ENCODE assay signal across 20 cellular contexts in genomic region chr20:36849333-36850065, GRCh38. TPM values are rescaled to one million over a fixed set of nuclear protein-coding genes. Genes with fewer than 3 reads are reported as not detected.
DNase-seq lines count a peak whose midpoint lies in the region; ATAC-seq and TF ChIP-seq lines count a peak whose summit lies in the region.
"Had no signal": no experiment of that assay in that cellular context is flagged by ENCODE, and none has a peak within 500 bp of the region (broad histone marks: within the 10 kb centered on the region; RNA-seq: fewer than 3 reads in every experiment).

No MANE protein-coding gene starts in this region.

- no peak for DNase-seq in left ventricle myocardium inferior
- no peak for DNase-seq in Right ventricle myocardium inferior (ENCODE audit: missing footprints)
- DNase-seq in breast epithelium (ENCODE audit: low spot score in 2 of 2), result no peak
- DNase-seq in naive B cell, result no peak
- no peak for DNase-seq in uterus
- DNase-seq in activated T-helper 1 cell treated with anti-CD3 and anti-CD28 coated beads, Interleukin-12 subunit alpha, Interleukin-12 subunit beta, Interleukin-2, Interleukin-4 antibody, amounts not matched to agents 30 ng/mL and 10 ng/mL and 1 ng/mL, durations not matched to agents 14 hours and 24 hours and 36 hours (ENCODE audit: low spot score), result no peak
- DNase-seq in effector CD4-positive, alpha-beta T cell, result no peak
- DNase-seq: activated CD4-positive, alpha-beta T cell treated with anti-CD3 and anti-CD28 coated beads for 4 hours; activated naive CD4-positive, alpha-beta T cell treated with anti-CD3 and anti-CD28 coated beads, Interleukin-2, amount 50 U/mL, for 16 hours; Calu3; H7; NCI-H526 treated with DMSO at 0.1 percent for 48 hours; RPMI8226; stimulated activated CD4-positive, alpha-beta T cell treated with anti-CD3 and anti-CD28 coated beads, Interleukin-4, amount 100 ng/mL, for 1 hour; stimulated activated CD8-positive, alpha-beta memory T cell treated with anti-CD3 and anti-CD28 coated beads, Interleukin-4, amount 100 ng/mL, for 48 hours; trophoblast cell had no signal

- H3K27me3 ChIP-seq in left ventricle myocardium inferior (ENCODE audit: low read depth) (no peaks in the 10 kb centered on the region), breast epithelium (no peaks in the 10 kb centered on the region), uterus (no peaks in the 10 kb centered on the region)
- H3K27me3 ChIP-seq: cardiac muscle cell had no signal

- no peaks in the 10 kb centered on the region for H3K36me3 Mint-ChIP-seq in naive B cell
- no peaks in the 10 kb centered on the region for H3K36me3 Mint-ChIP-seq in activated T-helper 1 cell treated with anti-CD3 and anti-CD28 coated beads, Interleukin-12 subunit alpha, Interleukin-12 subunit beta, Interleukin-2, Interleukin-4 antibody, amounts not matched to agents 30 ng/mL and 10 ng/mL and 1 ng/mL, durations not matched to agents 14 hours and 24 hours and 36 hours (ENCODE audit: low read depth)

- peak overlapping the region in 3 of 8 donors; percentile 21 to 52 (median 40) for H3K4me3 Mint-ChIP-seq in naive B cell
- H3K4me3 Mint-ChIP-seq in activated T-helper 1 cell treated with anti-CD3 and anti-CD28 coated beads, Interleukin-12 subunit alpha, Interleukin-12 subunit beta, Interleukin-2, Interleukin-4 antibody, amounts not matched to agents 30 ng/mL and 10 ng/mL and 1 ng/mL, durations not matched to agents 14 hours and 24 hours and 36 hours, result no peak overlapping the region
- H3K4me3 Mint-ChIP-seq: memory B cell had no signal

- H3K4me3 ChIP-seq in left ventricle myocardium inferior (no peak overlapping the region), breast epithelium (no peak overlapping the region), uterus (no peak overlapping the region)
- H3K4me3 ChIP-seq: cardiac muscle cell had no signal

- no peak for TF ChIP-seq CTCF in left ventricle myocardium inferior (IDR thresholded peaks at IDR 0.05; ENCODE audit: borderline replicate concordance)
- no peak for TF ChIP-seq CTCF in breast epithelium (IDR thresholded peaks at IDR 0.05)
- no peak for TF ChIP-seq CTCF in uterus (IDR thresholded peaks at IDR 0.05)

- ATAC-seq in Right ventricle myocardium inferior (no peak), naive B cell (ENCODE audit: low read depth in 2 of 2) (no peak), HG03439 (IDR thresholded peaks at IDR 0.05; ENCODE audit: unreplicated experiment) (no peak)

- TF ChIP-seq POLR2A in breast epithelium (IDR thresholded peaks at IDR 0.05) (no peak), uterus (IDR thresholded peaks at IDR 0.05) (no peak)

- H3K9me3 ChIP-seq in left ventricle myocardium inferior (replicated peaks) (no peaks in the 10 kb centered on the region), breast epithelium (no peaks in the 10 kb centered on the region), uterus (no peaks in the 10 kb centered on the region)

- intact Hi-C loops in left ventricle myocardium inferior (cut with micrococcal nuclease), result no loop called here
- intact Hi-C loops in Right ventricle myocardium inferior (cut with DNase I), result no loop called here
- intact Hi-C loops in breast epithelium (cut with DNase I; ENCODE audit: low total_unique reads), result no loop called here
- intact Hi-C loops in uterus (cut with DNase I; ENCODE audit: low total_unique reads), result no loop called here
- intact Hi-C loops in activated T-helper 1 cell treated with anti-CD3 and anti-CD28 coated beads, Interleukin-12 subunit alpha, Interleukin-12 subunit beta, Interleukin-2, Interleukin-4 antibody, amounts not matched to agents 30 ng/mL and 10 ng/mL and 1 ng/mL, durations not matched to agents 14 hours and 24 hours and 36 hours (cut with micrococcal nuclease), result no loop called here

- H3K27ac Mint-ChIP-seq in naive B cell, result peak overlapping the region in 4 of 6 donors; percentile 28 to 83 (median 78)
- H3K27ac Mint-ChIP-seq in activated T-helper 1 cell treated with anti-CD3 and anti-CD28 coated beads, Interleukin-12 subunit alpha, Interleukin-12 subunit beta, Interleukin-2, Interleukin-4 antibody, amounts not matched to agents 30 ng/mL and 10 ng/mL and 1 ng/mL, durations not matched to agents 14 hours and 24 hours and 36 hours, result no peak overlapping the region

- H3K27ac ChIP-seq in left ventricle myocardium inferior (replicated peaks) (peak overlapping the region; percentile 92), breast epithelium (peak overlapping the region; percentile 50 to 76), uterus (peak overlapping the region; percentile 95 to 99)

- H3K9me3 Mint-ChIP-seq in naive B cell, result peaks cover 0 to 3% (median 0%) of the 10 kb centered on the region in 7 donors
- H3K9me3 Mint-ChIP-seq in activated T-helper 1 cell treated with anti-CD3 and anti-CD28 coated beads, Interleukin-12 subunit alpha, Interleukin-12 subunit beta, Interleukin-2, Interleukin-4 antibody, amounts not matched to agents 30 ng/mL and 10 ng/mL and 1 ng/mL, durations not matched to agents 14 hours and 24 hours and 36 hours, result peaks cover 4% of the 10 kb centered on the region
- H3K9me3 Mint-ChIP-seq: memory B cell had no signal

- H3K36me3 ChIP-seq in left ventricle myocardium inferior (no peaks in the 10 kb centered on the region), breast epithelium (no peaks in the 10 kb centered on the region), uterus (no peaks in the 10 kb centered on the region)
- H3K36me3 ChIP-seq: cardiac muscle cell had no signal

- H3K4me1 ChIP-seq in left ventricle myocardium inferior (peaks cover 90% of the 10 kb centered on the region), breast epithelium (peaks cover 4 to 7% of the 10 kb centered on the region in 2 donors), uterus (peaks cover 23 to 29% of the 10 kb centered on the region in 2 donors)

- H3K4me1 Mint-ChIP-seq in naive B cell, result peaks cover 36 to 75% (median 66%) of the 10 kb centered on the region in 3 donors
- no peaks in the 10 kb centered on the region for H3K4me1 Mint-ChIP-seq in activated T-helper 1 cell treated with anti-CD3 and anti-CD28 coated beads, Interleukin-12 subunit alpha, Interleukin-12 subunit beta, Interleukin-2, Interleukin-4 antibody, amounts not matched to agents 30 ng/mL and 10 ng/mL and 1 ng/mL, durations not matched to agents 14 hours and 24 hours and 36 hours (ENCODE audit: low read depth)

- no peaks in the 10 kb centered on the region for H3K27me3 Mint-ChIP-seq in naive B cell
- peaks cover 4% of the 10 kb centered on the region for H3K27me3 Mint-ChIP-seq in activated T-helper 1 cell treated with anti-CD3 and anti-CD28 coated beads, Interleukin-12 subunit alpha, Interleukin-12 subunit beta, Interleukin-2, Interleukin-4 antibody, amounts not matched to agents 30 ng/mL and 10 ng/mL and 1 ng/mL, durations not matched to agents 14 hours and 24 hours and 36 hours (ENCODE audit: insufficient read depth)
- H3K27me3 Mint-ChIP-seq: memory B cell had no signal

RNA-seq across cellular contexts. Expression of gene TLDC2, which starts 26.4 kb away (rescaled TPM):
- total RNA-seq in left ventricle myocardium inferior (not detected), Right ventricle myocardium inferior (not detected), breast epithelium (1 to 10 TPM in 1 of 3 donors, not detected in 2; 1.1 TPM), uterus (1 to 10 TPM in 2 of 4 donors, not detected in 2; 1.0 TPM)
- polyA plus RNA-seq in naive B cell (ENCODE audit: low read depth in 6 of 6), result under 1 TPM in 1 of 6 donors, not detected in 5; 0.27 TPM
- not detected in 2 replicates for total RNA-seq in activated T-helper 1 cell treated with anti-CD3 and anti-CD28 coated beads, Interleukin-12 subunit alpha, Interleukin-12 subunit beta, Interleukin-2, Interleukin-4 antibody, amounts not matched to agents 30 ng/mL and 10 ng/mL and 1 ng/mL, durations not matched to agents 14 hours and 24 hours and 36 hours
- total RNA-seq: cardiac muscle cell, fibroblast of villous mesenchyme had no signal
- polyA plus RNA-seq: cardiac muscle cell had no signal
